ENCODE assay signal across 11 cellular contexts in genomic region chr13:79386125-79386822, GRCh38. TPM values are rescaled to one million over a fixed set of nuclear protein-coding genes. Genes with fewer than 3 reads are reported as not detected.
DNase-seq lines count a peak whose midpoint lies in the region; ATAC-seq and TF ChIP-seq lines count a peak whose summit lies in the region.
"Had no signal": no experiment of that assay in that cellular context is flagged by ENCODE, and none has a peak within 500 bp of the region (broad histone marks: within the 10 kb centered on the region; RNA-seq: fewer than 3 reads in every experiment).

No MANE protein-coding gene starts in this region.

- H3K4me2 ChIP-seq in trophoblast cell (ENCODE audit: low read length) = no peak overlapping the region

- H3K79me1 ChIP-seq in trophoblast cell (ENCODE audit: low read length) = no peaks in the 10 kb centered on the region

- H3K79me2 ChIP-seq in trophoblast cell (ENCODE audit: control insufficient read depth, insufficient read depth, low read length, poor library complexity) = peaks cover 5% of the 10 kb centered on the region

- WGBS in trophoblast cell (ENCODE audit: extremely low coverage, insufficient coverage, insufficient read length) = no CpG with 5 or more reads among the region's 1 CpG

- H3K27me3 ChIP-seq in trophoblast cell (ENCODE audit: insufficient read depth, low read length) = no peaks in the 10 kb centered on the region
- H3K27me3 ChIP-seq: colonic mucosa had no signal

- no peak overlapping the region for H4K12ac ChIP-seq in trophoblast cell (ENCODE audit: low read depth, low read length)

- no peak for TF ChIP-seq CTCF in HFFc6 (IDR thresholded peaks at IDR 0.05)

- no peak overlapping the region for H4K8ac ChIP-seq in trophoblast cell (ENCODE audit: low read depth, low read length)

- no peak overlapping the region for H2BK120ac ChIP-seq in trophoblast cell (ENCODE audit: insufficient read depth, low read length, poor library complexity)

- H3K23ac ChIP-seq in trophoblast cell (ENCODE audit: low read length) = no peak overlapping the region

- no peak overlapping the region for H2AK5ac ChIP-seq in trophoblast cell (ENCODE audit: low read length)

- no peak overlapping the region for H3K4me3 Mint-ChIP-seq in activated naive CD8-positive, alpha-beta T cell treated with anti-CD3 and anti-CD28 coated beads for 36 hours
- H3K4me3 Mint-ChIP-seq in HFFc6 = no peak overlapping the region
- H3K4me3 Mint-ChIP-seq: WTC11 had no signal

- no peak overlapping the region for H3K14ac ChIP-seq in trophoblast cell (ENCODE audit: low read length)

- H2BK5ac ChIP-seq in trophoblast cell (ENCODE audit: low read depth, low read length, poor library complexity) = no peak overlapping the region

- H3K9me3 Mint-ChIP-seq in activated naive CD8-positive, alpha-beta T cell treated with anti-CD3 and anti-CD28 coated beads for 36 hours = no peaks in the 10 kb centered on the region
- no peaks in the 10 kb centered on the region for H3K9me3 Mint-ChIP-seq in HFFc6
- H3K9me3 Mint-ChIP-seq: WTC11 had no signal

- no peak overlapping the region for H4K91ac ChIP-seq in trophoblast cell (ENCODE audit: low read depth, low read length)

- peaks cover 0 to 2% of the 10 kb centered on the region in 2 experiments for H3K36me3 ChIP-seq in trophoblast cell (ENCODE audit: control insufficient read depth in 1 of 2, insufficient read depth in 2 of 2, low read length in 2 of 2)
- H3K36me3 ChIP-seq: colonic mucosa had no signal

- no peak overlapping the region for H3K4ac ChIP-seq in trophoblast cell (ENCODE audit: low read depth, low read length)

- peaks cover 26% of the 10 kb centered on the region for H3K36me3 Mint-ChIP-seq in activated naive CD8-positive, alpha-beta T cell treated with anti-CD3 and anti-CD28 coated beads for 36 hours
- H3K36me3 Mint-ChIP-seq in HFFc6 (ENCODE audit: low read depth) = peaks cover 5% of the 10 kb centered on the region; the same call in 1 of the 2 replicates
- H3K36me3 Mint-ChIP-seq: WTC11 had no signal

- H3K27ac ChIP-seq in trophoblast cell (ENCODE audit: low read depth, low read length) = no peak overlapping the region
- H3K27ac ChIP-seq: colonic mucosa had no signal

- peaks cover 0 to 3% of the 10 kb centered on the region in 2 experiments for H3K4me1 ChIP-seq in trophoblast cell (ENCODE audit: control insufficient read depth in 1 of 2, insufficient read depth in 2 of 2, low read length in 2 of 2)

- no peak overlapping the region for H2BK12ac ChIP-seq in trophoblast cell (ENCODE audit: low read length)

- peak overlapping the region; percentile 71 for H3K27ac Mint-ChIP-seq in activated naive CD8-positive, alpha-beta T cell treated with anti-CD3 and anti-CD28 coated beads for 36 hours
- H3K27ac Mint-ChIP-seq in HFFc6 = no peak overlapping the region
- H3K27ac Mint-ChIP-seq: WTC11 had no signal

- H3K4me3 ChIP-seq in trophoblast cell (ENCODE audit: low read depth, low read length) = no peak overlapping the region
- H3K4me3 ChIP-seq: colonic mucosa had no signal

- H2AFZ ChIP-seq in trophoblast cell (ENCODE audit: insufficient read depth, low read length, poor library complexity) = no peak overlapping the region

- ATAC-seq in GM18502 (IDR thresholded peaks at IDR 0.05; ENCODE audit: poor library complexity, unreplicated experiment) (peak; percentile 20), GM21360 (IDR thresholded peaks at IDR 0.05; ENCODE audit: unreplicated experiment) (peak; percentile 8), HG03175 (IDR thresholded peaks at IDR 0.05; ENCODE audit: unreplicated experiment) (peak; percentile 5)
- ATAC-seq: WTC11 had no signal

- H3K4me1 Mint-ChIP-seq in activated naive CD8-positive, alpha-beta T cell treated with anti-CD3 and anti-CD28 coated beads for 36 hours = peaks cover 72% of the 10 kb centered on the region
- peaks cover 48% of the 10 kb centered on the region for H3K4me1 Mint-ChIP-seq in HFFc6 (ENCODE audit: low read depth)

- H3K9me3 ChIP-seq in trophoblast cell (ENCODE audit: insufficient read depth, low read depth, low read length) = no peaks in the 10 kb centered on the region
- H3K9me3 ChIP-seq: colonic mucosa had no signal

- no peak for DNase-seq in activated naive CD8-positive, alpha-beta T cell treated with anti-CD3 and anti-CD28 coated beads for 36 hours
- no peak for DNase-seq in HFFc6
- DNase-seq in DMS79 treated with DMSO at 0.1 percent for 48 hours (lab: John Stamatoyannopoulos, UW) = no peak
- no peak for DNase-seq in trophoblast cell
- DNase-seq in NCI-H2196 (lab: John Stamatoyannopoulos, UW; ENCODE audit: unreplicated experiment) = no peak
- DNase-seq: colonic mucosa, NCI-H446 treated with DMSO at 0.1 percent for 48 hours had no signal

- no peaks in the 10 kb centered on the region for H3K27me3 Mint-ChIP-seq in activated naive CD8-positive, alpha-beta T cell treated with anti-CD3 and anti-CD28 coated beads for 36 hours
- no peaks in the 10 kb centered on the region; the same call in none of the 2 replicates for H3K27me3 Mint-ChIP-seq in HFFc6 (ENCODE audit: insufficient read depth)

- H3K18ac ChIP-seq in trophoblast cell (ENCODE audit: low read length) = no peak overlapping the region

- H3K9ac ChIP-seq in trophoblast cell (ENCODE audit: low read length) = no peak overlapping the region

RNA-seq across cellular contexts. Expression of gene RBM26, which starts 19.8 kb away (rescaled TPM):
- 10 to 100 TPM; 60.0 to 60.7 TPM for total RNA-seq in activated naive CD8-positive, alpha-beta T cell treated with anti-CD3 and anti-CD28 coated beads for 36 hours
- 10 to 100 TPM; 28.5 to 37.6 (median 33.3) TPM for total RNA-seq in HFFc6 (2021; fragmentation: NEBNext Ultra II Directional; extraction: Animal tissue kit (Norgen Biotek cat#: 25700))
- polyA plus RNA-seq in trophoblast cell (2013) = 32.7 and 33.0 TPM in 2 replicates
